16 cellular contexts compared by ENCODE assay signal in the genomic region with DNA sequence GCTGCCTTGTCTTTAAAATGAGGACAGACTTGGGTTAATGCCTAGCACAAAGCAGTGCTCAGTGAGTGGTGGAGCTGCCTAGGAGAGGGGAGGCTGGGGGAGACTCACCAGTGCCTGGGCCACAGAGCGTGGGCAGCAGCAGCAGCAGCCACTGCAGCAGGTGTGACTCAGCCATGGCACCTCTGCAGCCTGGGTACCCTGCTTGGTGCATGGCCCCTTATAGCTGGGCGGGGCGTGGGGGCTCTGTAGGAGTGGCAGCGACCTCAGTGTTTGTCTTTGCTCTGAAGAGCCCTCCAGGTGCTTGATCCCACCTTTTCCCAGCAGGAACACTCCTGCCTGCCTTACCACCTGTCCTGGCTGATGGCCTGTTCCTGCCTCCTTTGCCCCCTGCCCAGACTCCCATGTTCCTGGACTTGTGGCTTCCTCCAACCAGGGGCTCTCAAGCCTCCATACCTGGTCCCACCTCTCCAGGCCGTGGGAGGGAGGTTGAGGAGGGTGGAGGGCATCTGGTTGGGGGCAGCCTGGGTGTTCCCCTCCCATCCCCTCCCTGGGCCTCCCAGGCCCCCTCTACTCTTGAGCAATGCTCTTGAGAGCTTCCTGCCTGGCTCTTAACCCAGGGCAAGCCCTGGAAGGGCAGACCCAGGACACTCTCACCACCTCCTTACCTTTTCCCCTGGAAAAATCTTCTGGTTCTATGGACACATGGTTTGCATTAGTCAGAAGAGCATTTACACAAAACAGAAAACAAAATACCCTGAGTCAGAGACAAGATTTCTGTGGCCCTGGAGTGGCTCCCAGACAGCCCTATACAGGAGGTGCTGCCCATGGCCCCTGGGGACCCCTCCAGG. TPM values are rescaled to one million over a fixed set of nuclear protein-coding genes. Genes with fewer than 3 reads are reported as not detected.
A peak's percentile ranks its signal among the peaks of the same experiment; 100 is the strongest.
DNase-seq lines count a peak whose midpoint lies in the region; ATAC-seq and TF ChIP-seq lines count a peak whose summit lies in the region.
"Had no signal": no experiment of that assay in that cellular context is flagged by ENCODE, and none has a peak within 500 bp of the region (broad histone marks: within the 10 kb centered on the region; RNA-seq: fewer than 3 reads in every experiment).

A gene (minus strand): TSS at position 191 of the 848 bp plus-strand sequence. CDS start 16 bp downstream, at position 175.

- H3K18ac ChIP-seq in IMR-90 (ENCODE audit: low read depth, low read length), result no peak within 1 kb of the TSS

- CTCF ChIA-PET in IMR-90 (lab: Yijun Ruan, JAX) (no interaction called here), PC-9 (lab: Charles Lee) (interaction anchor here (0.6 kb wide), 1 partner anchor 154 kb away, joined by 4 read pairs; no protein-coding TSS in a partner anchor)

- no peak within 1 kb of the TSS; the same call in 1 of the 2 replicates for H3K4ac ChIP-seq in IMR-90 (ENCODE audit: low read depth, low read length)

- no peak for TF ChIP-seq CTCF in CD14-positive monocyte (IDR thresholded peaks at IDR 0.05)
- no peak for TF ChIP-seq CTCF in IMR-90 (conservative IDR thresholded peaks at IDR 0.05; ENCODE audit: low read depth, low read length)
- TF ChIP-seq CTCF in PC-9 (conservative IDR thresholded peaks at IDR 0.05), result no peak
- no peak for TF ChIP-seq CTCF in lung (IDR thresholded peaks at IDR 0.05; ENCODE audit: control extremely low read depth, extremely low read depth)
- no peak for TF ChIP-seq CTCF in heart left ventricle (IDR thresholded peaks at IDR 0.05)

- no peak within 1 kb of the TSS for H2BK15ac ChIP-seq in IMR-90 (ENCODE audit: low read depth, low read length)

- H3K4me1 ChIP-seq in IMR-90 (ENCODE audit: control insufficient read depth, insufficient read depth, low read length), result peaks cover 3% of the 10 kb centered on the region
- peaks cover 16% of the 10 kb centered on the region for H3K4me1 ChIP-seq in PC-9 (replicated peaks; ENCODE audit: insufficient read depth)
- peaks cover 0 to 5% of the 10 kb centered on the region in 2 donors for H3K4me1 ChIP-seq in lung (ENCODE audit: control insufficient read depth in 2 of 2, insufficient read depth in 2 of 2, low read length in 2 of 2)
- peaks cover 10% of the 10 kb centered on the region for H3K4me1 ChIP-seq in Karpas-422 (ENCODE audit: low read length)
- H3K4me1 ChIP-seq in heart left ventricle, result peaks cover 0 to 23% (median 4%) of the 10 kb centered on the region in 12 donors
- H3K4me1 ChIP-seq: HAP-1 had no signal

- no peak within 1 kb of the TSS for H3K9ac ChIP-seq in IMR-90 (ENCODE audit: low read depth, low read length)
- no peak within 1 kb of the TSS for H3K9ac ChIP-seq in Karpas-422 (ENCODE audit: low read length)

- ATAC-seq in IMR-90 (ENCODE audit: low read depth), result peak; percentile 77
- ATAC-seq in lung (ENCODE audit: insufficient read depth, low FRiP score), result peak; percentile 40
- ATAC-seq in HG02840 (IDR thresholded peaks at IDR 0.05; ENCODE audit: low FRiP score, unreplicated experiment), result no peak
- ATAC-seq in heart left ventricle, result no peak
- ATAC-seq: gastroesophageal sphincter, natural killer cell had no signal

- H3K79me2 ChIP-seq in PC-9 (ENCODE audit: low read depth), result no peaks in the 10 kb centered on the region
- no peaks in the 10 kb centered on the region for H3K79me2 ChIP-seq in Karpas-422 (ENCODE audit: low read length)

- no peaks in the 10 kb centered on the region for H3K9me3 ChIP-seq in IMR-90 (ENCODE audit: control insufficient read depth, insufficient read depth, low read length)
- no peaks in the 10 kb centered on the region for H3K9me3 ChIP-seq in PC-9 (ENCODE audit: insufficient read depth, low read depth)
- H3K9me3 ChIP-seq in lung (ENCODE audit: control insufficient read depth in 2 of 2, insufficient read depth in 1 of 2, low read length in 1 of 2), result no peaks in the 10 kb centered on the region
- no peaks in the 10 kb centered on the region for H3K9me3 ChIP-seq in Karpas-422 (ENCODE audit: low read length)
- no peaks in the 10 kb centered on the region for H3K9me3 ChIP-seq in heart left ventricle
- H3K9me3 ChIP-seq: gastroesophageal sphincter, HAP-1, right atrium auricular region had no signal

- H3K27me3 Mint-ChIP-seq in CD14-positive monocyte (ENCODE audit: low read depth in 3 of 3), result peaks cover 0 to 3% (median 0%) of the 10 kb centered on the region in 3 donors

- H3K36me3 ChIP-seq in IMR-90 (ENCODE audit: control insufficient read depth, insufficient read depth, low read length) (no peaks in the 10 kb centered on the region), PC-9 (ENCODE audit: low read depth) (no peaks in the 10 kb centered on the region), lung (ENCODE audit: control insufficient read depth in 2 of 2, insufficient read depth in 2 of 2, low read length in 2 of 2) (peaks cover 0 to 19% of the 10 kb centered on the region in 2 donors), Karpas-422 (ENCODE audit: insufficient read depth, low read length) (no peaks in the 10 kb centered on the region), heart left ventricle (no peaks in the 10 kb centered on the region)
- H3K36me3 ChIP-seq: gastroesophageal sphincter, HAP-1, right atrium auricular region had no signal

- no peak within 1 kb of the TSS for H3K4me3 ChIP-seq in IMR-90 (ENCODE audit: insufficient read depth, low read depth, low read length)
- H3K4me3 ChIP-seq in PC-9, result no peak within 1 kb of the TSS
- H3K4me3 ChIP-seq in lung, result peak within 1 kb of the TSS; percentile 50
- no peak within 1 kb of the TSS for H3K4me3 ChIP-seq in Karpas-422 (ENCODE audit: low read length)
- no peak within 1 kb of the TSS for H3K4me3 ChIP-seq in heart left ventricle
- H3K4me3 ChIP-seq: gastroesophageal sphincter, HAP-1, right atrium auricular region had no signal

- dilution Hi-C loops in IMR-90 (cut with HindIII; ENCODE audit: low sequenced_read_pairs, unreplicated experiment), result no loop called here

- POLR2A ChIA-PET in IMR-90 (lab: Charles Lee; ENCODE audit: unreplicated experiment), result no interaction called here
- POLR2A ChIA-PET in PC-9 (lab: Charles Lee; ENCODE audit: unreplicated experiment), result no interaction called here

- peaks cover 0 to 3% of the 10 kb centered on the region in 2 donors for H3K36me3 Mint-ChIP-seq in CD14-positive monocyte
- H3K36me3 Mint-ChIP-seq: natural killer cell had no signal

- H3K27me3 ChIP-seq in IMR-90 (ENCODE audit: control insufficient read depth, insufficient read depth, low read length) (peaks cover 3% of the 10 kb centered on the region; the same call in 1 of the 2 replicates), PC-9 (ENCODE audit: insufficient read depth, low read depth) (no peaks in the 10 kb centered on the region), lung (ENCODE audit: control insufficient read depth, insufficient read depth) (no peaks in the 10 kb centered on the region), Karpas-422 (ENCODE audit: low read length) (no peaks in the 10 kb centered on the region), heart left ventricle (no peaks in the 10 kb centered on the region)
- H3K27me3 ChIP-seq: gastroesophageal sphincter, right atrium auricular region had no signal

- H3K9me1 ChIP-seq in IMR-90 (ENCODE audit: insufficient read depth, low read length), result peaks cover 4% of the 10 kb centered on the region; the same call in 1 of the 2 replicates

- peak within 1 kb of the TSS; percentile 68 for H2AK9ac ChIP-seq in IMR-90 (replicated peaks; ENCODE audit: low read depth, low read length, poor library complexity)

- peaks cover 63% of the 10 kb centered on the region for H3K4me1 Mint-ChIP-seq in CD14-positive monocyte

- no peak for TF ChIP-seq POLR2A in IMR-90 (IDR thresholded peaks at IDR 0.05; ENCODE audit: low read depth, low read length)
- TF ChIP-seq POLR2A in heart left ventricle (IDR thresholded peaks at IDR 0.05), result no peak

- no peak within 1 kb of the TSS for H3K23ac ChIP-seq in IMR-90 (ENCODE audit: low read depth, low read length)

- H3K14ac ChIP-seq in IMR-90 (replicated peaks; ENCODE audit: low read depth, low read length), result no peak within 1 kb of the TSS

- no peak within 1 kb of the TSS for H3K4me2 ChIP-seq in IMR-90 (ENCODE audit: low read depth, low read length)
- peak within 1 kb of the TSS; percentile 21; the same call in 1 of the 2 replicates for H3K4me2 ChIP-seq in PC-9
- no peak within 1 kb of the TSS for H3K4me2 ChIP-seq in Karpas-422 (ENCODE audit: low read depth, low read length, poor library complexity, severe bottlenecking)

- H3K56ac ChIP-seq in IMR-90 (ENCODE audit: extremely low read depth, insufficient read depth, low read length), result no peak within 1 kb of the TSS

- no peak within 1 kb of the TSS for H3K27ac ChIP-seq in IMR-90 (ENCODE audit: insufficient read depth, low read length)
- peak within 1 kb of the TSS; percentile 47 for H3K27ac ChIP-seq in PC-9
- peak within 1 kb of the TSS in 1 of 2 donors; percentile 91 for H3K27ac ChIP-seq in lung (ENCODE audit: low read depth in 1 of 2, low read length in 1 of 2)
- no peak within 1 kb of the TSS for H3K27ac ChIP-seq in Karpas-422 (ENCODE audit: low read length)
- no peak within 1 kb of the TSS for H3K27ac ChIP-seq in heart left ventricle
- H3K27ac ChIP-seq: gastroesophageal sphincter, right atrium auricular region had no signal

- H3K9me2 ChIP-seq in PC-9 (ENCODE audit: insufficient read depth), result no peaks in the 10 kb centered on the region
- no peaks in the 10 kb centered on the region for H3K9me2 ChIP-seq in Karpas-422 (replicated peaks; ENCODE audit: insufficient read depth, low read length)

- H4K5ac ChIP-seq in IMR-90 (ENCODE audit: low read depth, low read length), result no peak within 1 kb of the TSS

- in situ Hi-C loops in IMR-90 (cut with MboI; ENCODE audit: low sequenced_read_pairs), result no loop called here

- no peak within 1 kb of the TSS for H2BK5ac ChIP-seq in IMR-90 (ENCODE audit: low read depth, low read length, poor library complexity, severe bottlenecking)

- WGBS in IMR-90 (ENCODE audit: extremely low coverage in 2 of 2, insufficient read length in 1 of 2), 2 experiments, result 90% methylated on average over 2 of the region's 5 CpGs; no CpG with 5 or more reads in 1 of the 2 experiments
- 64 to 82% methylated on average over 5 of the region's 5 CpGs for WGBS in lung, 2 donors
- WGBS in heart left ventricle, 4 donors, result 90 to 100% (median 94%) methylated on average over 2 to 5 of the region's 5 CpGs

- no peak within 1 kb of the TSS; the same call in 1 of the 2 replicates for H2AK5ac ChIP-seq in IMR-90 (ENCODE audit: low read depth, low read length)

- H3K79me1 ChIP-seq in IMR-90 (ENCODE audit: low read depth in 1 of 2, low read length in 2 of 2), result no peaks in the 10 kb centered on the region

- BruUV-seq in IMR-90 (replicated peaks; lab: Mats Ljungman, UMichigan), result no TSS peak
- BruUV-seq in PC-9 (replicated peaks; lab: Mats Ljungman, UMichigan), result no TSS peak

- H3K9me3 Mint-ChIP-seq in CD14-positive monocyte, result peaks cover 0 to 3% (median 0%) of the 10 kb centered on the region in 7 donors
- H3K9me3 Mint-ChIP-seq: natural killer cell had no signal

- intact Hi-C loops in CD14-positive monocyte (cut with micrococcal nuclease), result no loop called here
- intact Hi-C loops in IMR-90 (cut with micrococcal nuclease), result no loop called here
- intact Hi-C loops in PC-9 (cut with micrococcal nuclease; ENCODE audit: unreplicated experiment), result no loop called here
- intact Hi-C loops in heart left ventricle (cut with DNase I), result loop anchor here in 1 of 10 donors (10.0 kb wide), 1 partner anchor 147 kb away; no protein-coding TSS in a partner anchor

- TF ChIP-seq RAD21 in IMR-90 (IDR thresholded peaks at IDR 0.05; ENCODE audit: low read length), result no peak

- H2BK120ac ChIP-seq in IMR-90 (ENCODE audit: low read depth, low read length), result no peak within 1 kb of the TSS

- no peak within 1 kb of the TSS for H4K91ac ChIP-seq in IMR-90 (ENCODE audit: insufficient read depth, low read depth, low read length)

- no peaks in the 10 kb centered on the region for H4K20me1 ChIP-seq in IMR-90 (ENCODE audit: insufficient read depth, low read length)
- no peaks in the 10 kb centered on the region for H4K20me1 ChIP-seq in PC-9 (ENCODE audit: insufficient read depth)
- H4K20me1 ChIP-seq in Karpas-422 (ENCODE audit: insufficient read depth, low read depth, low read length), result no peaks in the 10 kb centered on the region

- H3K27ac Mint-ChIP-seq in CD14-positive monocyte, result peak within 1 kb of the TSS in 4 of 7 donors; percentile 61 to 79 (median 73)
- H3K27ac Mint-ChIP-seq: natural killer cell had no signal

- DNase-seq in CD14-positive monocyte (ENCODE audit: low spot score), result no peak
- peak; percentile 44 for DNase-seq in IMR-90
- DNase-seq in PC-9, result peak in 1 of 2 experiments; percentile 44
- peak; percentile 93 for DNase-seq in lung (ENCODE audit: low spot score)
- DNase-seq in Karpas-422, result no peak
- no peak for DNase-seq in heart left ventricle
- no peak for DNase-seq in HT-29 (ENCODE audit: low spot score)
- DNase-seq: activated CD4-positive, alpha-beta T cell treated with anti-CD3 and anti-CD28 coated beads for 1 hour; activated T-cell treated with anti-CD3 and anti-CD28 coated beads, Interleukin-2, amount 50 U/mL, for 48 hours; kidney glomerular epithelial cell; natural killer cell had no signal

- peaks cover 8% of the 10 kb centered on the region; the same call in 1 of the 2 replicates for H3F3A ChIP-seq in PC-9 (ENCODE audit: insufficient read depth, low read depth)

- H2AFZ ChIP-seq in IMR-90 (replicated peaks; ENCODE audit: low read length, poor library complexity) (peak within 1 kb of the TSS; percentile 40), PC-9 (no peak within 1 kb of the TSS), Karpas-422 (ENCODE audit: low read length) (no peak within 1 kb of the TSS)

- H3K4me3 Mint-ChIP-seq in CD14-positive monocyte, result no peak within 1 kb of the TSS
- H3K4me3 Mint-ChIP-seq: natural killer cell had no signal

- H4K8ac ChIP-seq in IMR-90 (ENCODE audit: low read depth in 2 of 2, low read length in 2 of 2), result no peak within 1 kb of the TSS

- H2BK20ac ChIP-seq in IMR-90 (ENCODE audit: low read depth, low read length), result no peak within 1 kb of the TSS

RNA-seq across cellular contexts. Expression of the gene that starts here (rescaled TPM):
- polyA plus RNA-seq in CD14-positive monocyte (under 1 TPM in 1 of 2 donors, not detected in 1; 0.18 TPM), IMR-90 (2012; rRNA removed) (not detected in 2 replicates), lung (over 10,000 TPM; 12,892 to 14,488 TPM), heart left ventricle (under 1 TPM in 1 of 2 donors, not detected in 1; 0.83 TPM)
- total RNA-seq in IMR-90 (2012; rRNA removed) (not detected in 2 replicates), PC-9 (2021) (not detected in 2 replicates), lung (over 10,000 TPM in 1 of 2 donors, 1,000 to 10,000 TPM in 1; 6,615 to 19,115 TPM), heart left ventricle (under 1 TPM in 1 of 9 donors, not detected in 8; 0.23 TPM)
- polyA plus RNA-seq in IMR-90 (2012; cell fraction: cytosol; rRNA removed), result 0.07 TPM in 1 of 2 replicates, not detected in the other
- not detected in 2 replicates for polyA plus RNA-seq in IMR-90 (2012; cell fraction: nucleus; rRNA removed; ENCODE audit: low replicate concordance)
- not detected in 2 replicates for total RNA-seq in Karpas-422 (2014; rRNA removed; shearing (Covaris generic); ENCODE audit: low replicate concordance)
- total RNA-seq in HT-29 (2014; rRNA removed; shearing (Covaris generic)), result not detected in 2 replicates
- total RNA-seq: astrocyte, gastroesophageal sphincter, natural killer cell had no signal

Comparison
In these comparisons a context has a peak if more than half of its experiments do, and no peak if none do; other contexts are left out.
1. RNA of the gene that starts here (total RNA-seq): 6,615 to 19,115 TPM in lung; not detected in IMR-90, not detected in PC-9, not detected in Karpas-422, 0.23 TPM in heart left ventricle and not detected in HT-29; every median in the first group is over 1,000 times any median in the second.
2. RNA of the gene that starts here (polyA plus RNA-seq): 12,892 to 14,488 TPM in lung; 0.83 TPM in heart left ventricle, 0.18 TPM in CD14-positive monocyte and 0.07 TPM in IMR-90; every median in the first group is over 1,000 times any median in the second.
3. Peak in DNase-seq and ATAC-seq in IMR-90; RNA of the gene not detected or under 1 TPM.